1 cellular context compared by ENCODE assay signal in genomic region chr6:140475086-140475485, GRCh38.
TF ChIP-seq lines count a peak whose summit lies in the region.

No MANE protein-coding gene starts in this region.

TF ChIP-seq in WTC11, 78 proteins besides CTCF, POLR2A, EP300 and RAD21 (continued from another document):
- no peak for TF ChIP-seq ZBTB43 (CRISPR knock-in tag; IDR thresholded peaks at IDR 0.05)
